11 cellular contexts compared by ENCODE assay signal in genomic region chr15:31270767-31271166, GRCh38. TPM values are rescaled to one million over a fixed set of nuclear protein-coding genes. Genes with fewer than 3 reads are reported as not detected.
DNase-seq lines count a peak whose midpoint lies in the region; ATAC-seq and TF ChIP-seq lines count a peak whose summit lies in the region.
"Had no signal": no experiment of that assay in that cellular context is flagged by ENCODE, and none has a peak within 500 bp of the region (broad histone marks: within the 10 kb centered on the region; RNA-seq: fewer than 3 reads in every experiment).

No MANE protein-coding gene starts in this region.

- intact Hi-C loops in stomach (cut with DNase I; ENCODE audit: low total_unique reads): no loop called here

- H3K9me3 ChIP-seq in stomach: no peaks in the 10 kb centered on the region

- H3K36me3 Mint-ChIP-seq in chondrocyte (ENCODE audit: low read depth): no peaks in the 10 kb centered on the region

- 63 to 94% (median 78%) methylated on average over 2 of the region's 2 CpGs for WGBS in stomach, 5 donors

- peak; percentile 11 for DNase-seq in activated T-cell treated with anti-CD3 and anti-CD28 coated beads, Interleukin-2, amount 50 U/mL, for 1 hour
- no peak for DNase-seq in activated T-cell treated with anti-CD3 and anti-CD28 coated beads for 4 hours
- DNase-seq in NAMALWA (ENCODE audit: low spot score): peak; percentile 42
- peak; percentile 63 for DNase-seq in ecto neural progenitor cell (ENCODE audit: low spot score)
- peak; percentile 17 for DNase-seq in stomach
- DNase-seq in anterior cingulate cortex (lab: John Stamatoyannopoulos, UW): no peak
- DNase-seq in chondrocyte (ENCODE audit: low spot score): no peak
- DNase-seq: activated naive CD4-positive, alpha-beta T cell had no signal

- no peak for TF ChIP-seq POLR2A in stomach (IDR thresholded peaks at IDR 0.05)

- H3K9me3 Mint-ChIP-seq in chondrocyte (ENCODE audit: low read depth): no peaks in the 10 kb centered on the region
- H3K9me3 Mint-ChIP-seq: stimulated activated naive CD8-positive, alpha-beta T cell treated with anti-CD3 and anti-CD28 coated beads, Interleukin-15, Interleukin-2, amounts not matched to agents 100 ng/mL and 50 ng/mL, for 24 hours had no signal

- ATAC-seq in HG02981 (IDR thresholded peaks at IDR 0.05; ENCODE audit: unreplicated experiment): no peak

- no peak overlapping the region for H3K27ac Mint-ChIP-seq in chondrocyte (ENCODE audit: unreplicated experiment)
- H3K27ac Mint-ChIP-seq: stimulated activated naive CD8-positive, alpha-beta T cell treated with anti-CD3 and anti-CD28 coated beads, Interleukin-15, Interleukin-2, amounts not matched to agents 100 ng/mL and 50 ng/mL, for 24 hours had no signal

- no peak overlapping the region for H3K27ac ChIP-seq in stomach
- H3K27ac ChIP-seq: VCaP had no signal

- no peaks in the 10 kb centered on the region for H3K36me3 ChIP-seq in stomach

- no peaks in the 10 kb centered on the region for H3K27me3 Mint-ChIP-seq in chondrocyte (ENCODE audit: low read depth)

- TF ChIP-seq CTCF in stomach (IDR thresholded peaks at IDR 0.05) (no peak), chondrocyte (IDR thresholded peaks at IDR 0.05) (no peak)

- H3K4me1 ChIP-seq in stomach: peaks cover 6 to 60% (median 50%) of the 10 kb centered on the region in 4 donors

- no peak for TF ChIP-seq EP300 in stomach (IDR thresholded peaks at IDR 0.05)

- no peaks in the 10 kb centered on the region for H3K27me3 ChIP-seq in stomach

- no peak overlapping the region for H3K4me3 ChIP-seq in stomach

- H3K4me3 Mint-ChIP-seq in chondrocyte (ENCODE audit: unreplicated experiment): no peak overlapping the region
- H3K4me3 Mint-ChIP-seq: stimulated activated naive CD8-positive, alpha-beta T cell treated with anti-CD3 and anti-CD28 coated beads, Interleukin-15, Interleukin-2, amounts not matched to agents 100 ng/mL and 50 ng/mL, for 24 hours had no signal

- peaks cover 8% of the 10 kb centered on the region for H3K4me1 Mint-ChIP-seq in chondrocyte (ENCODE audit: low read depth)

RNA-seq across cellular contexts. Expression of gene KLF13, which starts 55.9 kb away (rescaled TPM):
- total RNA-seq in stomach (10 to 100 TPM in 4 of 5 donors, 1 to 10 TPM in 1; 9.3 to 74.0 (median 38.8) TPM), chondrocyte (54.2 to 59.1 TPM (median 58.4 TPM) in 3 replicates)
- polyA plus RNA-seq in stomach: 10 to 100 TPM; 23.0 to 30.7 (median 24.3) TPM

Comparison
In these comparisons a context has a peak if more than half of its experiments do, and no peak if none do; other contexts are left out.
1. DNase-seq: peak in activated T-cell treated with anti-CD3 and anti-CD28 coated beads, Interleukin-2, amount 50 U/mL, for 1 hour (single experiment), NAMALWA (single experiment), ecto neural progenitor cell (single experiment) and stomach (single experiment); none in activated T-cell treated with anti-CD3 and anti-CD28 coated beads for 4 hours (single experiment), anterior cingulate cortex (0 of 58) and chondrocyte (single experiment).